8 cellular contexts compared by ENCODE assay signal in genomic region chr10:43574035-43574892, GRCh38. TPM values are rescaled to one million over a fixed set of nuclear protein-coding genes. Genes with fewer than 3 reads are reported as not detected.
DNase-seq lines count a peak whose midpoint lies in the region; ATAC-seq and TF ChIP-seq lines count a peak whose summit lies in the region.

TSS of gene ZNF239 (minus strand) at chr10:43574616. CDS start at chr10:43558079, 16,537 bp downstream.

- TF ChIP-seq CTCF in adrenal gland (IDR thresholded peaks at IDR 0.05) (no peak), tibial nerve (IDR thresholded peaks at IDR 0.05) (peak in 2 of 5 experiments; percentile 19 to 44)

- no peaks in the 10 kb centered on the region for H3K27me3 ChIP-seq in CD4-positive, CD25-positive, alpha-beta regulatory T cell (ENCODE audit: control insufficient read depth, insufficient read depth, low read length)
- H3K27me3 ChIP-seq in adrenal gland: no peaks in the 10 kb centered on the region
- H3K27me3 ChIP-seq in tibial nerve: no peaks in the 10 kb centered on the region

- H3K27ac ChIP-seq in CD4-positive, CD25-positive, alpha-beta regulatory T cell (ENCODE audit: insufficient read depth, low read length, poor library complexity, severe bottlenecking): peak within 1 kb of the TSS; percentile 78
- H3K27ac ChIP-seq in adrenal gland (peak within 1 kb of the TSS in 2 of 5 donors; percentile 60 to 62), tibial nerve (peak within 1 kb of the TSS; percentile 65 to 90 (median 80))

- DNase-seq in CD4-positive, CD25-positive, alpha-beta regulatory T cell: peak; percentile 72 to 84 (median 80)
- DNase-seq in HS-27A (ENCODE audit: low read depth) (peak; percentile 58), SW480 (ENCODE audit: low spot score) (peak; percentile 57), adrenal gland (peak; percentile 81 to 93 (median 89)), left cardiac atrium (peak; percentile 96), pons (ENCODE audit: low spot score) (peak; percentile 75), tibial nerve (ENCODE audit: low spot score in 2 of 2) (peak; percentile 76 to 77)

- H3K4me3 Mint-ChIP-seq in CD4-positive, CD25-positive, alpha-beta regulatory T cell: peak within 1 kb of the TSS; percentile 82 to 95 (median 90)

- intact Hi-C loops in adrenal gland (cut with DNase I) (no loop called here), left cardiac atrium (cut with DNase I) (no loop called here)

- peaks cover 26 to 63% (median 32%) of the 10 kb centered on the region in 4 donors for H3K4me1 Mint-ChIP-seq in CD4-positive, CD25-positive, alpha-beta regulatory T cell

- TF ChIP-seq EP300 in tibial nerve (IDR thresholded peaks at IDR 0.05): peak; percentile 46 to 88

- no peaks in the 10 kb centered on the region for H3K36me3 ChIP-seq in CD4-positive, CD25-positive, alpha-beta regulatory T cell (ENCODE audit: control insufficient read depth, insufficient read depth, low read length)
- no peaks in the 10 kb centered on the region for H3K36me3 ChIP-seq in adrenal gland (replicated peaks in 1 of 2)
- H3K36me3 ChIP-seq in tibial nerve: peaks cover 0 to 18% (median 0%) of the 10 kb centered on the region in 3 donors

- H3K27ac Mint-ChIP-seq in CD4-positive, CD25-positive, alpha-beta regulatory T cell: peak within 1 kb of the TSS; percentile 94 to 99 (median 96)

- H3K27me3 Mint-ChIP-seq in CD4-positive, CD25-positive, alpha-beta regulatory T cell: no peaks in the 10 kb centered on the region

- H3K4me1 ChIP-seq in CD4-positive, CD25-positive, alpha-beta regulatory T cell (ENCODE audit: control insufficient read depth, insufficient read depth, low read length, poor library complexity, severe bottlenecking): peaks cover 24% of the 10 kb centered on the region
- H3K4me1 ChIP-seq in adrenal gland (replicated peaks in 1 of 2) (peaks cover 0 to 6% of the 10 kb centered on the region in 2 donors), tibial nerve (peaks cover 0 to 20% (median 4%) of the 10 kb centered on the region in 4 donors)

- H3K9me3 Mint-ChIP-seq in CD4-positive, CD25-positive, alpha-beta regulatory T cell: peaks cover 0 to 4% (median 0%) of the 10 kb centered on the region in 7 donors

- peak; percentile 87 to 90 for ATAC-seq in CD4-positive, CD25-positive, alpha-beta regulatory T cell (ENCODE audit: low read depth in 2 of 2)
- peak; percentile 94 for ATAC-seq in GM19455 (IDR thresholded peaks at IDR 0.05; ENCODE audit: unreplicated experiment)
- ATAC-seq in left cardiac atrium: peak; percentile 99

- H3K36me3 Mint-ChIP-seq in CD4-positive, CD25-positive, alpha-beta regulatory T cell: peaks cover 8% of the 10 kb centered on the region

- H3K4me3 ChIP-seq in CD4-positive, CD25-positive, alpha-beta regulatory T cell (ENCODE audit: low read depth, low read length): peak within 1 kb of the TSS; percentile 87
- peak within 1 kb of the TSS in 2 of 4 donors; percentile 47 to 67 for H3K4me3 ChIP-seq in adrenal gland
- H3K4me3 ChIP-seq in tibial nerve: peak within 1 kb of the TSS; percentile 61 to 87 (median 70)

- TF ChIP-seq POLR2A in adrenal gland (IDR thresholded peaks at IDR 0.05): no peak
- TF ChIP-seq POLR2A in tibial nerve (IDR thresholded peaks at IDR 0.05): peak in 1 of 2 donors; percentile 34

- 0 to 5% (median 3%) methylated on average over 17 to 75 of the region's 75 CpGs for WGBS in adrenal gland, 4 donors
- 4 to 7% methylated on average over 20 to 25 of the region's 75 CpGs for WGBS in tibial nerve, 2 donors

- H3K9me3 ChIP-seq in CD4-positive, CD25-positive, alpha-beta regulatory T cell (ENCODE audit: control insufficient read depth in 2 of 2, low read length in 2 of 2): no peaks in the 10 kb centered on the region
- no peaks in the 10 kb centered on the region for H3K9me3 ChIP-seq in adrenal gland (replicated peaks in 1 of 3)
- H3K9me3 ChIP-seq in tibial nerve: no peaks in the 10 kb centered on the region

RNA-seq across cellular contexts. Expression of gene ZNF239, which starts in this region (rescaled TPM):
- total RNA-seq in CD4-positive, CD25-positive, alpha-beta regulatory T cell: 0.81 TPM
- 1 to 10 TPM in 3 of 4 donors, under 1 TPM in 1; 0.75 to 2.6 (median 1.7) TPM for polyA plus RNA-seq in CD4-positive, CD25-positive, alpha-beta regulatory T cell
- total RNA-seq in adrenal gland (1 to 10 TPM; 1.3 to 3.6 (median 2.4) TPM), left cardiac atrium (1 to 10 TPM; 2.1 to 2.2 TPM), tibial nerve (1 to 10 TPM; 3.1 to 6.5 (median 4.2) TPM)
- polyA plus RNA-seq in adrenal gland: 1 to 10 TPM; 1.9 to 6.8 (median 3.3) TPM
